In the genomic region with DNA sequence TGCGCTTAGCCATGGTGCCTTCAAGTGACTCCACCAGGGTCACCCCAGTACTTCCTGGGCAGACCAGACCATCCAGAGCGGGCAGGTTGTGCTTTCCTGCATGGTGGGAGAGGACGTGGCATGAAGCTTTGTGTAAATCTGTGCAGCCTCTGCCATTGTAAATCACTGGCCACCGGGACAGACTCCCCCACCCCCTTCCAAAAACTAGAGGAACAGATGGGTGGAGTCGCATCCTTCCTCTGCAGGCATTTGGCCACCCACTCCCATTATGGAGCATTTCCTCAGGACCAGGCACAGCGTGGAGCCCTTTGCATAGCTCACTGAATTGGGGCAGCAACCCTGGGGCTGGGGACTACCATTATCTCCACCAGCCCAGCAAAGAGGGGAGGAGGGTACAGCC, we compare ENCODE assay signal across 1 cellular context.
TF ChIP-seq lines count a peak whose summit lies in the region.

No MANE protein-coding gene starts in this region.

TF ChIP-seq in endothelial cell of umbilical vein, 7 proteins besides CTCF, POLR2A, EP300 and RAD21:
- TF ChIP-seq MYC (IDR thresholded peaks at IDR 0.05; ENCODE audit: low read depth, low read length) (no peak), POLR2AphosphoS5 (IDR thresholded peaks at IDR 0.05; ENCODE audit: insufficient read depth, low read depth, low read length) (no peak), JUN (IDR thresholded peaks at IDR 0.05; ENCODE audit: borderline replicate concordance, insufficient read depth, insufficient read length, low read depth) (no peak), EZH2 (IDR thresholded peaks at IDR 0.05; ENCODE audit: borderline replicate concordance, low read depth, low read length, severe bottlenecking) (no peak), GATA2 (IDR thresholded peaks at IDR 0.05; ENCODE audit: insufficient read depth, insufficient read length, low read depth, low read length) (no peak), FOS (IDR thresholded peaks at IDR 0.05; ENCODE audit: borderline replicate concordance, insufficient read depth, low read length) (no peak)
- TF ChIP-seq, protein P1, sequence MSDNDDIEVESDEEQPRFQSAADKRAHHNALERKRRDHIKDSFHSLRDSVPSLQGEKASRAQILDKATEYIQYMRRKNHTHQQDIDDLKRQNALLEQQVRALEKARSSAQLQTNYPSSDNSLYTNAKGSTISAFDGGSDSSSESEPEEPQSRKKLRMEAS (IDR thresholded peaks at IDR 0.05; ENCODE audit: insufficient read depth, insufficient read length), result no peak
